Comparison of ENCODE assay signal across 8 cellular contexts in genomic region chr6:34234667-34235604, GRCh38. TPM values are rescaled to one million over a fixed set of nuclear protein-coding genes. Genes with fewer than 3 reads are reported as not detected.
DNase-seq lines count a peak whose midpoint lies in the region; ATAC-seq, FAIRE-seq and TF ChIP-seq lines count a peak whose summit lies in the region.

No MANE protein-coding gene starts in this region.

- CTCF ChIA-PET in activated CD4-positive, alpha-beta memory T cell treated with anti-CD3 and anti-CD28 coated beads for 36 hours (lab: Charles Lee): no interaction called here

- H3K4me3 ChIP-seq in gastrocnemius medialis: peak overlapping the region in 1 of 4 donors; percentile 75

- H3K27me3 ChIP-seq in gastrocnemius medialis: no peaks in the 10 kb centered on the region

- H3K9me3 Mint-ChIP-seq in activated CD4-positive, alpha-beta memory T cell treated with anti-CD3 and anti-CD28 coated beads for 36 hours: no peaks in the 10 kb centered on the region

- peaks cover 17% of the 10 kb centered on the region for H3K36me3 Mint-ChIP-seq in activated CD4-positive, alpha-beta memory T cell treated with anti-CD3 and anti-CD28 coated beads for 36 hours

- no peak for TF ChIP-seq CTCF in gastrocnemius medialis (IDR thresholded peaks at IDR 0.05 in 4 of 5, conservative IDR thresholded peaks at IDR 0.05 in 1 of 5)

- peaks cover 7 to 11% of the 10 kb centered on the region in 2 donors for H3K4me1 ChIP-seq in gastrocnemius medialis

- peak overlapping the region; percentile 9 for H3K4me3 Mint-ChIP-seq in activated CD4-positive, alpha-beta memory T cell treated with anti-CD3 and anti-CD28 coated beads for 36 hours

- POLR2A ChIA-PET in activated CD4-positive, alpha-beta memory T cell treated with anti-CD3 and anti-CD28 coated beads for 36 hours (lab: Charles Lee): no interaction called here

- H3K36me3 ChIP-seq in gastrocnemius medialis: no peaks in the 10 kb centered on the region

- H3K27me3 Mint-ChIP-seq in activated CD4-positive, alpha-beta memory T cell treated with anti-CD3 and anti-CD28 coated beads for 36 hours: no peaks in the 10 kb centered on the region

- no peak for FAIRE-seq in frontal cortex (lab: Jason Lieb, UNC)

- peak overlapping the region; percentile 94 to 98 (median 96) for H3K27ac ChIP-seq in gastrocnemius medialis

- intact Hi-C loops in activated CD4-positive, alpha-beta memory T cell treated with anti-CD3 and anti-CD28 coated beads for 36 hours (cut with micrococcal nuclease): loop anchor here (5.0 to 10.0 kb wide), 4 partner anchors 522 to 1890 kb away; partner anchors contain the start of genes BRD2, PHF1 and SNRPC
- intact Hi-C loops in gastrocnemius medialis (cut with DNase I; ENCODE audit: low total_unique reads): no loop called here

- DNase-seq in G401 (ENCODE audit: low spot score) (peak; percentile 41), frontal cortex (ENCODE audit: low spot score in 2 of 2) (peak; percentile 34 to 35), gastrocnemius medialis (no peak), NCI-H524 (lab: John Stamatoyannopoulos, UW) (no peak), GM03348 (ENCODE audit: low spot score) (no peak), HuH-7 (ENCODE audit: low spot score) (no peak)
- DNase-seq in activated CD4-positive, alpha-beta memory T cell treated with anti-CD3 and anti-CD28 coated beads for 36 hours: peak; percentile 63

- peak overlapping the region; percentile 10 for H3K27ac Mint-ChIP-seq in activated CD4-positive, alpha-beta memory T cell treated with anti-CD3 and anti-CD28 coated beads for 36 hours

- peaks cover 26% of the 10 kb centered on the region for H3K4me1 Mint-ChIP-seq in activated CD4-positive, alpha-beta memory T cell treated with anti-CD3 and anti-CD28 coated beads for 36 hours (ENCODE audit: low read depth)

- ATAC-seq in gastrocnemius medialis (no peak), HG02763 (IDR thresholded peaks at IDR 0.05; ENCODE audit: unreplicated experiment) (no peak)

- H3K9me3 ChIP-seq in gastrocnemius medialis: no peaks in the 10 kb centered on the region

- in situ Hi-C loops in G401 (cut with HindIII; ENCODE audit: low sequenced_read_pairs): no loop called here
- in situ Hi-C loops in gastrocnemius medialis (cut with MboI; ENCODE audit: low sequenced_read_pairs in 4 of 4): no loop called here

- TF ChIP-seq POLR2A in gastrocnemius medialis (IDR thresholded peaks at IDR 0.05): no peak

RNA-seq across cellular contexts. Expression of gene HMGA1, which starts 1.7 kb away (rescaled TPM):
- 321 and 360 TPM in 2 replicates for total RNA-seq in G401 (2014; rRNA removed; shearing (Covaris generic))
- total RNA-seq in activated CD4-positive, alpha-beta memory T cell treated with anti-CD3 and anti-CD28 coated beads for 36 hours: 100 to 1,000 TPM; 422 to 429 TPM
- total RNA-seq in frontal cortex: 24.5 TPM
- total RNA-seq in gastrocnemius medialis: 100 to 1,000 TPM in 3 of 4 donors, 10 to 100 TPM in 1; 74.1 to 163 (median 154) TPM

RNA-seq across cellular contexts. Expression of gene SMIM29, which starts 13.9 kb away (rescaled TPM):
- total RNA-seq in G401 (2014; rRNA removed; shearing (Covaris generic)): 15.0 and 17.2 TPM in 2 replicates
- total RNA-seq in activated CD4-positive, alpha-beta memory T cell treated with anti-CD3 and anti-CD28 coated beads for 36 hours: 10 to 100 TPM; 22.4 to 25.2 TPM
- total RNA-seq in frontal cortex: 23.2 TPM
- 10 to 100 TPM; 21.4 to 39.5 (median 33.4) TPM for total RNA-seq in gastrocnemius medialis

Comparison
In these comparisons a context has a peak if more than half of its experiments do, and no peak if none do; other contexts are left out.
1. DNase-seq: peak in G401 (single experiment), activated CD4-positive, alpha-beta memory T cell treated with anti-CD3 and anti-CD28 coated beads for 36 hours (single experiment) and frontal cortex (2 of 2); none in gastrocnemius medialis (0 of 2), NCI-H524 (0 of 2), GM03348 (single experiment) and HuH-7 (single experiment).